In genomic region chr1:22731924-22732522, GRCh38 we compare ENCODE assay signal across 12 cellular contexts. TPM values are rescaled to one million over a fixed set of nuclear protein-coding genes. Genes with fewer than 3 reads are reported as not detected.
A peak's percentile ranks its signal among the peaks of the same experiment; 100 is the strongest.
DNase-seq lines count a peak whose midpoint lies in the region; ATAC-seq, FAIRE-seq and TF ChIP-seq lines count a peak whose summit lies in the region.
"Had no signal": no experiment of that assay in that cellular context is flagged by ENCODE, and none has a peak within 500 bp of the region (broad histone marks: within the 10 kb centered on the region; RNA-seq: fewer than 3 reads in every experiment).

No MANE protein-coding gene starts in this region.

- DNase-seq in Kasumi-1 (lab: John Stamatoyannopoulos, UW) = peak; percentile 36 to 44
- no peak for DNase-seq in bronchial epithelial cell (ENCODE audit: low read depth)
- DNase-seq in mesenchymal stem cell = peak; percentile 30
- DNase-seq in kidney = no peak
- DNase-seq: dorsolateral prefrontal cortex, immature natural killer cell had no signal

- H2AFZ ChIP-seq in mesenchymal stem cell (ENCODE audit: low read depth, low read length) = no peak overlapping the region
- H2AFZ ChIP-seq: parathyroid adenoma had no signal

- no peak overlapping the region for H3K27ac ChIP-seq in DOHH2 (ENCODE audit: low read depth, low read length)
- H3K27ac ChIP-seq in mesenchymal stem cell (ENCODE audit: low read length, poor library complexity, severe bottlenecking) = no peak overlapping the region
- no peak overlapping the region for H3K27ac ChIP-seq in kidney (ENCODE audit: low read depth in 2 of 2, low read length in 2 of 2)
- H3K27ac ChIP-seq: parathyroid adenoma had no signal

- H3K9ac ChIP-seq in mesenchymal stem cell (ENCODE audit: low read length) = no peak overlapping the region
- no peak overlapping the region for H3K9ac ChIP-seq in kidney (ENCODE audit: low read length in 2 of 2)
- H3K9ac ChIP-seq: parathyroid adenoma had no signal

- no peaks in the 10 kb centered on the region for H3F3A ChIP-seq in DOHH2 (ENCODE audit: control insufficient read depth, insufficient read depth)

- no peak overlapping the region for H4K8ac ChIP-seq in mesenchymal stem cell (ENCODE audit: low read length)

- no peak overlapping the region for H3K4ac ChIP-seq in mesenchymal stem cell (ENCODE audit: low read depth in 1 of 2, low read length in 2 of 2)

- ATAC-seq in HG03565 (IDR thresholded peaks at IDR 0.05; ENCODE audit: unreplicated experiment) (no peak), HG02938 (IDR thresholded peaks at IDR 0.05; ENCODE audit: unreplicated experiment) (no peak), HG02759 (IDR thresholded peaks at IDR 0.05; ENCODE audit: unreplicated experiment) (no peak)

- H3K4me2 ChIP-seq in DOHH2 (ENCODE audit: low read length) (no peak overlapping the region), mesenchymal stem cell (ENCODE audit: low read length, poor library complexity, severe bottlenecking) (no peak overlapping the region)

- WGBS in mesenchymal stem cell = 64% methylated on average over 1 of the region's 6 CpGs

- H3K9me3 ChIP-seq in DOHH2 (ENCODE audit: control insufficient read depth, insufficient read depth, low read length) = no peaks in the 10 kb centered on the region
- no peaks in the 10 kb centered on the region for H3K9me3 ChIP-seq in mesenchymal stem cell (ENCODE audit: control insufficient read depth, low read length)
- no peaks in the 10 kb centered on the region for H3K9me3 ChIP-seq in kidney (ENCODE audit: control insufficient read depth in 1 of 2, low read length in 2 of 2)

- intact Hi-C loops in kidney (cut with DNase I) = no loop called here

- no peaks in the 10 kb centered on the region for H3K27me3 ChIP-seq in DOHH2 (ENCODE audit: control insufficient read depth, low read length)
- H3K27me3 ChIP-seq in bronchial epithelial cell (ENCODE audit: control insufficient read depth, insufficient read depth, low read length) = no peaks in the 10 kb centered on the region
- no peaks in the 10 kb centered on the region for H3K27me3 ChIP-seq in mesenchymal stem cell (ENCODE audit: control insufficient read depth in 1 of 2, insufficient read depth in 1 of 2, low read length in 2 of 2)
- H3K27me3 ChIP-seq: dorsolateral prefrontal cortex had no signal

- no peak overlapping the region for H3K18ac ChIP-seq in mesenchymal stem cell (ENCODE audit: low read depth in 1 of 2, low read length in 2 of 2)

- H2BK5ac ChIP-seq in mesenchymal stem cell (ENCODE audit: low read depth, low read length, poor library complexity, severe bottlenecking) = no peak overlapping the region

- H2BK12ac ChIP-seq in mesenchymal stem cell (ENCODE audit: low read length in 2 of 2) = no peak overlapping the region

- H2BK120ac ChIP-seq in mesenchymal stem cell (ENCODE audit: low read depth, low read length) = no peak overlapping the region

- TF ChIP-seq CTCF in DOHH2 (IDR thresholded peaks at IDR 0.05; ENCODE audit: low read depth, low read length, poor library complexity, severe bottlenecking) (peak; percentile 28), bronchial epithelial cell (IDR thresholded peaks at IDR 0.05; ENCODE audit: insufficient read depth, low read length, severe bottlenecking) (peak; percentile 30), kidney (IDR thresholded peaks at IDR 0.05; ENCODE audit: borderline replicate concordance, extremely low read depth, insufficient read depth) (no peak)

- no peaks in the 10 kb centered on the region for H3K36me3 ChIP-seq in DOHH2 (ENCODE audit: control insufficient read depth, low read length)
- H3K36me3 ChIP-seq in bronchial epithelial cell (ENCODE audit: control insufficient read depth, insufficient read depth, low read length) = no peaks in the 10 kb centered on the region
- peaks cover 0 to 21% of the 10 kb centered on the region in 2 experiments for H3K36me3 ChIP-seq in mesenchymal stem cell (ENCODE audit: control insufficient read depth in 1 of 2, insufficient read depth in 2 of 2, low read depth in 1 of 2, low read length in 2 of 2)
- H3K36me3 ChIP-seq in kidney (ENCODE audit: control insufficient read depth in 1 of 2, insufficient read depth in 2 of 2, low read length in 2 of 2) = no peaks in the 10 kb centered on the region

- H2BK15ac ChIP-seq in mesenchymal stem cell (ENCODE audit: low read depth, poor library complexity, severe bottlenecking) = no peak overlapping the region

- FAIRE-seq in bronchial epithelial cell (lab: Jason Lieb, UNC) = no peak
- no peak for FAIRE-seq in kidney (lab: Jason Lieb, UNC)
- FAIRE-seq: urothelium cell line had no signal

- H3K79me2 ChIP-seq in DOHH2 (ENCODE audit: control insufficient read depth, low read length) = no peaks in the 10 kb centered on the region
- H3K79me2 ChIP-seq: parathyroid adenoma had no signal

- peaks cover 24% of the 10 kb centered on the region for H3K79me1 ChIP-seq in mesenchymal stem cell (replicated peaks; ENCODE audit: low read length, poor library complexity, severe bottlenecking)

- no peak overlapping the region for H3K23ac ChIP-seq in mesenchymal stem cell (ENCODE audit: low read length in 2 of 2)

- H3K4me3 ChIP-seq in DOHH2 (ENCODE audit: low read length) = no peak overlapping the region
- H3K4me3 ChIP-seq in bronchial epithelial cell (ENCODE audit: low read depth, low read length) = no peak overlapping the region
- H3K4me3 ChIP-seq in mesenchymal stem cell (ENCODE audit: insufficient read depth in 1 of 2, low read depth in 1 of 2, low read length in 2 of 2) = no peak overlapping the region
- H3K4me3 ChIP-seq in kidney (ENCODE audit: low read length in 2 of 2) = no peak overlapping the region
- H3K4me3 ChIP-seq: dorsolateral prefrontal cortex had no signal

- H3K14ac ChIP-seq in mesenchymal stem cell (ENCODE audit: low read length in 2 of 2) = no peak overlapping the region

- H3K4me1 ChIP-seq in DOHH2 (ENCODE audit: control insufficient read depth, low read length) (no peaks in the 10 kb centered on the region), mesenchymal stem cell (ENCODE audit: control insufficient read depth, insufficient read depth, low read depth, low read length) (peaks cover 34% of the 10 kb centered on the region), kidney (ENCODE audit: control insufficient read depth in 1 of 2, insufficient read depth in 1 of 2, low read depth in 1 of 2, low read length in 2 of 2) (no peaks in the 10 kb centered on the region)
- H3K4me1 ChIP-seq: parathyroid adenoma had no signal

- no peaks in the 10 kb centered on the region for H4K20me1 ChIP-seq in DOHH2 (ENCODE audit: control insufficient read depth, insufficient read depth, low read depth, low read length)

- H3K9me2 ChIP-seq in DOHH2 (replicated peaks; ENCODE audit: control insufficient read depth, low read length) = no peaks in the 10 kb centered on the region

- no peak overlapping the region for H4K91ac ChIP-seq in mesenchymal stem cell (ENCODE audit: low read length)

- no peak overlapping the region for H2AK5ac ChIP-seq in mesenchymal stem cell (ENCODE audit: low read length, severe bottlenecking)

RNA-seq across cellular contexts. Expression of gene EPHB2, which starts 21.4 kb away (rescaled TPM):
- 10.0 and 16.4 TPM in 2 replicates for total RNA-seq in bronchial epithelial cell
- polyA plus RNA-seq in mesenchymal stem cell (2013, experiment 1 of 2) = 30.7 TPM
- polyA plus RNA-seq in mesenchymal stem cell (2013, experiment 2 of 2) = 31.2 TPM
- 9.5 TPM for total RNA-seq in kidney
- 3.0 TPM for polyA plus RNA-seq in kidney (ENCODE audit: insufficient read depth, low read depth, low replicate concordance)
- polyA plus RNA-seq: immature natural killer cell had no signal

Comparison
In these comparisons a context has a peak if more than half of its experiments do, and no peak if none do; other contexts are left out.
1. DNase-seq: peak in Kasumi-1 (2 of 2) and mesenchymal stem cell (single experiment); none in bronchial epithelial cell (single experiment) and kidney (single experiment).